29 cellular contexts compared by ENCODE assay signal in genomic region chr15:100893261-100893963, GRCh38. TPM values are rescaled to one million over a fixed set of nuclear protein-coding genes. Genes with fewer than 3 reads are reported as not detected.
"Had no signal": no experiment of that assay in that cellular context is flagged by ENCODE, and none has a peak within 500 bp of the region (broad histone marks: within the 10 kb centered on the region; RNA-seq: fewer than 3 reads in every experiment).

No MANE protein-coding gene starts in this region.

- DNase-seq: activated CD4-positive, alpha-beta T cell treated with anti-CD3 and anti-CD28 coated beads for 48 hours; activated CD4-positive, alpha-beta T cell treated with anti-CD3 and anti-CD28 coated beads, Interleukin-2, amount 50 U/mL, for 4 hours; activated CD4-positive, CD25-positive, alpha-beta regulatory T cell treated with anti-CD3 and anti-CD28 coated beads, Interleukin-2, amount 50 U/mL, for 72 hours; activated CD8-positive, alpha-beta memory T cell treated with anti-CD3 and anti-CD28 coated beads, Interleukin-2, amount 50 U/mL, for 48 hours; activated CD8-positive, alpha-beta T cell treated with anti-CD3 and anti-CD28 coated beads, Interleukin-2, amount 10 ng/mL, durations not matched to agents 7 days and 5 days; activated effector memory CD4-positive, alpha-beta T cell treated with Interleukin-2 at 50 U/mL for 16 hours; activated naive CD4-positive, alpha-beta T cell; activated T-cell treated with anti-CD3 and anti-CD28 coated beads, Interleukin-2, amount 50 U/mL, for 1 hour; amniotic stem cell; body of pancreas; NCI-H1092 treated with DMSO at 0.1 percent for 48 hours; NCI-H1417 treated with DMSO at 0.1 percent for 48 hours; NCI-H1694; NCI-H2029; NCI-H2107; NCI-H2171 treated with DMSO at 0.1 percent for 48 hours; NCI-H345; NCI-H510A; NCI-H526 treated with DMSO at 0.1 percent for 48 hours; NCI-H82; OCI-M1; Peyer's patch; SHP77 treated with DMSO at 0.1 percent for 48 hours; SW 1271 had no signal

- H3K9me3 ChIP-seq: ascending aorta, body of pancreas, Peyer's patch had no signal

- H3K36me3 ChIP-seq: ascending aorta, Peyer's patch had no signal

- H3K9ac ChIP-seq: KMS-11 had no signal

- H3K27me3 ChIP-seq: ascending aorta, body of pancreas, Peyer's patch had no signal

- H3K4me2 ChIP-seq: KMS-11 had no signal

- ATAC-seq: activated CD8-positive, alpha-beta T cell treated with anti-CD3 and anti-CD28 coated beads, Interleukin-2, amount 10 ng/mL, durations not matched to agents 7 days and 5 days; body of pancreas; WTC11 had no signal

- H3K4me1 ChIP-seq: Peyer's patch had no signal

- H3K4me3 ChIP-seq: ascending aorta, body of pancreas, Peyer's patch had no signal

- H3K27ac ChIP-seq: ascending aorta, body of pancreas, KMS-11, Peyer's patch, RWPE1 had no signal

RNA-seq across cellular contexts. Expression of gene ALDH1A3, which starts 13.8 kb away (rescaled TPM):
- total RNA-seq: activated CD8-positive, alpha-beta T cell treated with anti-CD3 and anti-CD28 coated beads, Interleukin-2, amount 10 ng/mL, durations not matched to agents 7 days and 5 days; T-helper 1 cell treated with Interleukin-12 subunit alpha and Interleukin-12 subunit beta and Interleukin-4 antibody, amounts not matched to agents 30 ng/mL and 1 ng/mL, for 36 hours had no signal
